ENCODE assay signal across 9 cellular contexts in genomic region chr14:102508410-102508773, GRCh38. TPM values are rescaled to one million over a fixed set of nuclear protein-coding genes. Genes with fewer than 3 reads are reported as not detected.
DNase-seq lines count a peak whose midpoint lies in the region; ATAC-seq and TF ChIP-seq lines count a peak whose summit lies in the region.
"Had no signal": no experiment of that assay in that cellular context is flagged by ENCODE, and none has a peak within 500 bp of the region (broad histone marks: within the 10 kb centered on the region; RNA-seq: fewer than 3 reads in every experiment).

No MANE protein-coding gene starts in this region.

- H3K56ac ChIP-seq in H9 (ENCODE audit: insufficient read length, low read depth, low read length), result no peak overlapping the region

- no peak overlapping the region for H4K5ac ChIP-seq in H9 (ENCODE audit: insufficient read length, low read depth, low read length)

- H2BK120ac ChIP-seq in H9 (ENCODE audit: low read depth, low read length, poor library complexity, severe bottlenecking), result no peak overlapping the region

- no peak overlapping the region for H4K91ac ChIP-seq in H9 (ENCODE audit: insufficient read length, low read depth, low read length)

- no peak overlapping the region for H2BK12ac ChIP-seq in H9 (ENCODE audit: insufficient read length, low read depth, low read length)

- H2AK5ac ChIP-seq in H9 (ENCODE audit: insufficient read length, low read length), result no peak overlapping the region

- no peak overlapping the region for H4K8ac ChIP-seq in H9 (replicated peaks; ENCODE audit: insufficient read length, low read depth, low read length)

- no peaks in the 10 kb centered on the region for H3K79me1 ChIP-seq in H9 (ENCODE audit: insufficient read depth, low read depth, low read length, poor library complexity, severe bottlenecking)

- ATAC-seq in T-helper 17 cell (no peak), gastrocnemius medialis (peak; percentile 21 to 32), HG03159 (IDR thresholded peaks at IDR 0.05; ENCODE audit: unreplicated experiment) (no peak)

- no peaks in the 10 kb centered on the region; the same call in 1 of the 2 replicates for H3K4me1 ChIP-seq in H9 (ENCODE audit: insufficient read depth, low read length)
- peaks cover 24 to 49% of the 10 kb centered on the region in 2 donors for H3K4me1 ChIP-seq in gastrocnemius medialis
- H3K4me1 ChIP-seq in effector memory CD4-positive, alpha-beta T cell (ENCODE audit: control insufficient read depth, insufficient read depth, low read length, poor library complexity, severe bottlenecking), result peaks cover 15% of the 10 kb centered on the region
- no peaks in the 10 kb centered on the region for H3K4me1 ChIP-seq in Karpas-422 (ENCODE audit: low read length)

- peaks cover 6 to 15% (median 10%) of the 10 kb centered on the region in 3 experiments; a peak in 5 of 7 replicates for H3K36me3 Mint-ChIP-seq in H9 (ENCODE audit: insufficient read depth in 1 of 3, low read depth in 3 of 3)
- no peaks in the 10 kb centered on the region for H3K36me3 Mint-ChIP-seq in T-helper 17 cell (ENCODE audit: low read depth)

- peaks cover 12% of the 10 kb centered on the region for H3K23me2 ChIP-seq in H9 (ENCODE audit: insufficient read length, low read depth, low read length, poor library complexity, severe bottlenecking)

- H3K27me3 ChIP-seq in H9 (ENCODE audit: insufficient read depth, low read length) (no peaks in the 10 kb centered on the region), gastrocnemius medialis (no peaks in the 10 kb centered on the region), Karpas-422 (ENCODE audit: low read length) (no peaks in the 10 kb centered on the region)
- no peaks in the 10 kb centered on the region for H3K27me3 ChIP-seq in effector memory CD4-positive, alpha-beta T cell (replicated peaks; ENCODE audit: control insufficient read depth, insufficient read depth, low read length, poor library complexity, severe bottlenecking)

- no peaks in the 10 kb centered on the region for H3K79me2 ChIP-seq in H9 (ENCODE audit: insufficient read depth, low read length)
- no peaks in the 10 kb centered on the region for H3K79me2 ChIP-seq in Karpas-422 (ENCODE audit: low read length)

- no peak overlapping the region for H3K23ac ChIP-seq in H9 (ENCODE audit: insufficient read length, low read depth, low read length)

- H2BK5ac ChIP-seq in H9 (ENCODE audit: insufficient read length, low read length), result no peak overlapping the region

- no peak overlapping the region for H2AFZ ChIP-seq in H9 (ENCODE audit: low read length)
- no peak overlapping the region for H2AFZ ChIP-seq in Karpas-422 (ENCODE audit: low read length)

- WGBS in H9 (ENCODE audit: extremely low coverage, insufficient read length, low lambda C conversion rate), result no CpG with 5 or more reads among the region's 14 CpGs

- no peak overlapping the region for H3T11ph ChIP-seq in H9 (ENCODE audit: low read length)

- H3K14ac ChIP-seq in H9 (ENCODE audit: insufficient read depth, low read length), result no peak overlapping the region

- H3K9me3 Mint-ChIP-seq in H9, result no peaks in the 10 kb centered on the region

- H3K18ac ChIP-seq in H9 (ENCODE audit: insufficient read length, low read depth, low read length), result no peak overlapping the region

- peaks cover 2% of the 10 kb centered on the region for H4K20me1 ChIP-seq in H9 (ENCODE audit: control insufficient read depth, insufficient read depth, insufficient read length)
- no peaks in the 10 kb centered on the region for H4K20me1 ChIP-seq in Karpas-422 (ENCODE audit: insufficient read depth, low read depth, low read length)

- H3K27ac ChIP-seq in H9 (ENCODE audit: insufficient read length, low read depth, low read length), result no peak overlapping the region
- H3K27ac ChIP-seq in gastrocnemius medialis, result peak overlapping the region; percentile 95 to 99 (median 96)
- H3K27ac ChIP-seq in effector memory CD4-positive, alpha-beta T cell (ENCODE audit: insufficient read depth, low read length, poor library complexity, severe bottlenecking), result no peak overlapping the region
- H3K27ac ChIP-seq in Karpas-422 (ENCODE audit: low read length), result no peak overlapping the region

- peak in 1 of 2 donors; percentile 51 for TF ChIP-seq POLR2A in gastrocnemius medialis (IDR thresholded peaks at IDR 0.05)

- H3K27ac Mint-ChIP-seq in H9, result no peak overlapping the region
- H3K27ac Mint-ChIP-seq in T-helper 17 cell, result no peak overlapping the region

- no peaks in the 10 kb centered on the region for H3K36me3 ChIP-seq in gastrocnemius medialis
- no peaks in the 10 kb centered on the region for H3K36me3 ChIP-seq in effector memory CD4-positive, alpha-beta T cell (ENCODE audit: control insufficient read depth, insufficient read depth, low read length)
- no peaks in the 10 kb centered on the region for H3K36me3 ChIP-seq in Karpas-422 (ENCODE audit: insufficient read depth, low read length)
- H3K36me3 ChIP-seq: neutrophil had no signal

- no peak overlapping the region for H3K4ac ChIP-seq in H9 (ENCODE audit: low read depth, low read length)

- H3K9ac ChIP-seq in H9 (ENCODE audit: extremely low read depth, insufficient read length, low read length) (no peak overlapping the region), Karpas-422 (ENCODE audit: low read length) (no peak overlapping the region)

- H3K9me2 ChIP-seq in Karpas-422 (replicated peaks; ENCODE audit: insufficient read depth, low read length), result no peaks in the 10 kb centered on the region

- TF ChIP-seq CTCF in H9 (conservative IDR thresholded peaks at IDR 0.05) (no peak), foreskin fibroblast (IDR thresholded peaks at IDR 0.05; ENCODE audit: low read depth, low read length) (no peak), gastrocnemius medialis (IDR thresholded peaks at IDR 0.05 in 4 of 5, conservative IDR thresholded peaks at IDR 0.05 in 1 of 5) (no peak)

- H3K9me3 ChIP-seq in H9 (ENCODE audit: control insufficient read depth, low read depth, low read length) (no peaks in the 10 kb centered on the region), T-helper 17 cell (ENCODE audit: control insufficient read depth, low read length, poor library complexity, severe bottlenecking) (no peaks in the 10 kb centered on the region), gastrocnemius medialis (no peaks in the 10 kb centered on the region), Karpas-422 (ENCODE audit: low read length) (no peaks in the 10 kb centered on the region)
- no peaks in the 10 kb centered on the region for H3K9me3 ChIP-seq in effector memory CD4-positive, alpha-beta T cell (ENCODE audit: control insufficient read depth, low read length)
- H3K9me3 ChIP-seq: neutrophil had no signal

- peak overlapping the region; percentile 83 for H3K4me2 ChIP-seq in H9 (ENCODE audit: insufficient read depth, insufficient read length, low read length)
- no peak overlapping the region for H3K4me2 ChIP-seq in Karpas-422 (ENCODE audit: low read depth, low read length, poor library complexity, severe bottlenecking)

- H3K4me3 ChIP-seq in foreskin fibroblast (ENCODE audit: low read depth in 1 of 2, low read length in 2 of 2), result peak overlapping the region; percentile 57 to 58
- H3K4me3 ChIP-seq in gastrocnemius medialis, result peak overlapping the region; percentile 63 to 72 (median 68)
- no peak overlapping the region for H3K4me3 ChIP-seq in effector memory CD4-positive, alpha-beta T cell (ENCODE audit: insufficient read depth, low read depth, low read length, poor library complexity, severe bottlenecking)
- no peak overlapping the region for H3K4me3 ChIP-seq in Karpas-422 (ENCODE audit: low read length)

- intact Hi-C loops in gastrocnemius medialis (cut with DNase I; ENCODE audit: low total_unique reads), result loop anchor here (2.0 kb wide), 1 partner anchor 46 kb away; no protein-coding TSS in a partner anchor

- DNase-seq in H9 (no peak), T-helper 17 cell (no peak), foreskin fibroblast (no peak), gastrocnemius medialis (peak; percentile 58 to 80), NK-92 (lab: John Stamatoyannopoulos, UW; ENCODE audit: unreplicated experiment) (no peak), Karpas-422 (no peak)
- DNase-seq in effector memory CD4-positive, alpha-beta T cell, result no peak

- H2BK20ac ChIP-seq in H9 (ENCODE audit: low read depth, low read length, poor library complexity, severe bottlenecking), result no peak overlapping the region

- H3K4me1 Mint-ChIP-seq in H9, result peaks cover 15 to 21% of the 10 kb centered on the region in 2 experiments
- H3K4me1 Mint-ChIP-seq in T-helper 17 cell, result peaks cover 9% of the 10 kb centered on the region

- H3K27me3 Mint-ChIP-seq in H9 (ENCODE audit: low read depth) (no peaks in the 10 kb centered on the region), T-helper 17 cell (no peaks in the 10 kb centered on the region)

- in situ Hi-C loops in gastrocnemius medialis (cut with MboI; ENCODE audit: low sequenced_read_pairs in 4 of 4), result loop anchor here in 1 of 4 donors (25.0 kb wide), 1 partner anchor 196 kb away; the partner anchor contains the start of genes MOK and ZNF839

- H2BK15ac ChIP-seq in H9 (ENCODE audit: low read depth, low read length), result no peak overlapping the region

- H3K4me3 Mint-ChIP-seq in H9, result peak overlapping the region; percentile 76 to 87
- peak overlapping the region; percentile 73 for H3K4me3 Mint-ChIP-seq in T-helper 17 cell

RNA-seq across cellular contexts. Expression of gene ANKRD9, which starts 1.2 kb away (rescaled TPM):
- 29.0 and 29.8 TPM in 2 replicates for total RNA-seq in H9 (2021)
- total RNA-seq in T-helper 17 cell, result 10 to 100 TPM in 1 of 2 donors, 1 to 10 TPM in 1; 3.3 to 17.6 TPM
- 100 to 1,000 TPM; 155 to 450 (median 216) TPM for total RNA-seq in gastrocnemius medialis
- total RNA-seq in Karpas-422 (2014; rRNA removed; shearing (Covaris generic); ENCODE audit: low replicate concordance), result 0.04 TPM in 2 replicates

Comparison
In these comparisons a context has a peak if more than half of its experiments do, and no peak if none do; other contexts are left out.
1. DNase-seq: peak in gastrocnemius medialis (2 of 2); none in H9 (single experiment), T-helper 17 cell (0 of 3), foreskin fibroblast (0 of 2), NK-92 (single experiment), effector memory CD4-positive, alpha-beta T cell (0 of 3) and Karpas-422 (single experiment).
2. H3K27ac ChIP-seq: peak in gastrocnemius medialis (4 of 4); none in H9 (single experiment), effector memory CD4-positive, alpha-beta T cell (single experiment) and Karpas-422 (single experiment).
3. ATAC-seq: peak in gastrocnemius medialis (2 of 2); none in T-helper 17 cell (single experiment) and HG03159 (single experiment).
4. H3K4me3 ChIP-seq: peak in foreskin fibroblast (2 of 2) and gastrocnemius medialis (4 of 4); none in effector memory CD4-positive, alpha-beta T cell (single experiment) and Karpas-422 (single experiment).